19 cellular contexts compared by ENCODE assay signal in genomic region chr20:2761885-2762284, GRCh38. TPM values are rescaled to one million over a fixed set of nuclear protein-coding genes. Genes with fewer than 3 reads are reported as not detected.
A peak's percentile ranks its signal among the peaks of the same experiment; 100 is the strongest.
DNase-seq lines count a peak whose midpoint lies in the region; ATAC-seq and TF ChIP-seq lines count a peak whose summit lies in the region.
"Had no signal": no experiment of that assay in that cellular context is flagged by ENCODE, and none has a peak within 500 bp of the region (broad histone marks: within the 10 kb centered on the region; RNA-seq: fewer than 3 reads in every experiment).

No MANE protein-coding gene starts in this region.

- H3K27ac Mint-ChIP-seq in stimulated activated naive CD8-positive, alpha-beta T cell treated with anti-CD3 and anti-CD28 coated beads, Interleukin-15, amount 100 ng/mL, for 72 hours = no peak overlapping the region
- H3K27ac Mint-ChIP-seq: CD14-positive monocyte; CD4-positive, alpha-beta memory T cell had no signal

- H3K4me1 Mint-ChIP-seq in stimulated activated naive CD8-positive, alpha-beta T cell treated with anti-CD3 and anti-CD28 coated beads, Interleukin-15, amount 100 ng/mL, for 72 hours = no peaks in the 10 kb centered on the region
- H3K4me1 Mint-ChIP-seq: CD14-positive monocyte; CD4-positive, alpha-beta memory T cell had no signal

- no peak overlapping the region for H3K4me3 ChIP-seq in HEK293 (ENCODE audit: low read depth, low read length)
- H3K4me3 ChIP-seq: BLaER1 had no signal

- no peaks in the 10 kb centered on the region for H3K4me1 ChIP-seq in HEK293 (ENCODE audit: control insufficient read depth, insufficient read depth, low read length)

- POLR2A ChIA-PET in HEK293 (lab: Yijun Ruan, JAX) = no interaction called here

- no peaks in the 10 kb centered on the region for H3K9me3 Mint-ChIP-seq in stimulated activated naive CD8-positive, alpha-beta T cell treated with anti-CD3 and anti-CD28 coated beads, Interleukin-15, amount 100 ng/mL, for 72 hours
- H3K9me3 Mint-ChIP-seq: CD4-positive, alpha-beta memory T cell had no signal

- no peak overlapping the region for H3K27ac ChIP-seq in HEK293 (ENCODE audit: extremely low read depth, low read depth, low read length)
- H3K27ac ChIP-seq: BLaER1 had no signal

- H3K4me3 Mint-ChIP-seq in stimulated activated naive CD8-positive, alpha-beta T cell treated with anti-CD3 and anti-CD28 coated beads, Interleukin-15, amount 100 ng/mL, for 72 hours = no peak overlapping the region
- H3K4me3 Mint-ChIP-seq: CD14-positive monocyte; CD4-positive, alpha-beta memory T cell had no signal

- peaks cover 47% of the 10 kb centered on the region for H3K27me3 Mint-ChIP-seq in stimulated activated naive CD8-positive, alpha-beta T cell treated with anti-CD3 and anti-CD28 coated beads, Interleukin-15, amount 100 ng/mL, for 72 hours

- intact Hi-C loops in sciatic nerve (cut with DNase I) = no loop called here

- DNase-seq in stimulated activated naive CD8-positive, alpha-beta T cell treated with anti-CD3 and anti-CD28 coated beads, Interleukin-15, amount 100 ng/mL, for 72 hours = no peak
- DNase-seq in stimulated activated naive CD8-positive, alpha-beta T cell treated with anti-CD3 and anti-CD28 coated beads, Interleukin-15, Interleukin-2, amounts not matched to agents 100 U/mL and 50 U/mL, for 24 hours = no peak
- DNase-seq in sciatic nerve (ENCODE audit: low spot score) = peak; percentile 25
- DNase-seq: ACHN; CD4-positive, alpha-beta memory T cell; DMS153; DMS79; GDM1; GOT3 had no signal

- ATAC-seq in stimulated activated naive CD8-positive, alpha-beta T cell treated with anti-CD3 and anti-CD28 coated beads, Interleukin-15, amount 100 ng/mL, for 72 hours = peak; percentile 11
- ATAC-seq in stimulated activated naive CD8-positive, alpha-beta T cell treated with anti-CD3 and anti-CD28 coated beads, Interleukin-15, Interleukin-2, amounts not matched to agents 100 U/mL and 50 U/mL, for 24 hours = no peak
- ATAC-seq in sciatic nerve = no peak
- no peak for ATAC-seq in GM19455 (IDR thresholded peaks at IDR 0.05; ENCODE audit: unreplicated experiment)
- no peak for ATAC-seq in esophagus mucosa
- ATAC-seq in HG03439 (IDR thresholded peaks at IDR 0.05; ENCODE audit: unreplicated experiment) = no peak
- ATAC-seq: HCT116 had no signal

- CTCF ChIA-PET in HEK293 (lab: Yijun Ruan, JAX) = interaction anchor here (0.6 to 3.6 kb wide), 10 partner anchors 9 to 334 kb away, joined by 3 to 38 read pairs (median 3); no protein-coding TSS in a partner anchor

- no peaks in the 10 kb centered on the region for H3K9me3 ChIP-seq in HEK293 (ENCODE audit: control insufficient read depth, insufficient read depth, low read depth, low read length)
- H3K9me3 ChIP-seq: BLaER1 had no signal

- no peaks in the 10 kb centered on the region for H3K36me3 ChIP-seq in HEK293 (ENCODE audit: control insufficient read depth in 2 of 2, insufficient read depth in 1 of 2, low read length in 2 of 2)
- H3K36me3 ChIP-seq: BLaER1 had no signal

- no peak for TF ChIP-seq CTCF in HEK293 (tag by site-specific recombination; IDR thresholded peaks at IDR 0.05)

TF ChIP-seq in HEK293, 187 proteins besides CTCF, POLR2A, EP300 and RAD21:
- no peak for TF ChIP-seq ZNF280C (tag by site-specific recombination; IDR thresholded peaks at IDR 0.05)
- no peak for TF ChIP-seq ZNF629 (tag by site-specific recombination; IDR thresholded peaks at IDR 0.05)
- TF ChIP-seq ELK4 (IDR thresholded peaks at IDR 0.05; ENCODE audit: borderline replicate concordance, low read depth, low read length) = no peak
- peak; percentile 80 for TF ChIP-seq SP7 (tag by site-specific recombination; IDR thresholded peaks at IDR 0.05)

RNA-seq across cellular contexts. Expression of gene CPXM1, which starts 38.5 kb away (rescaled TPM):
- 5.9 TPM for total RNA-seq in sciatic nerve
- total RNA-seq in esophagus mucosa = 2.0 TPM
- total RNA-seq: CD4-positive, alpha-beta memory T cell; HT-29 had no signal

RNA-seq across cellular contexts. Expression of gene C20orf141, which starts 52.9 kb away (rescaled TPM):
- total RNA-seq in sciatic nerve = not detected
- total RNA-seq in esophagus mucosa = not detected
- total RNA-seq: CD4-positive, alpha-beta memory T cell; Daoy; H7; HT-29 had no signal

RNA-seq across cellular contexts. Expression of gene TMEM239, which starts 54.3 kb away (rescaled TPM):
- total RNA-seq in sciatic nerve (not detected), esophagus mucosa (not detected)
- total RNA-seq: CD4-positive, alpha-beta memory T cell; Daoy; H7; HT-29 had no signal
